1 cellular context compared by ENCODE assay signal in genomic region chr20:44678990-44679611, GRCh38.
TF ChIP-seq lines count a peak whose summit lies in the region.

No MANE protein-coding gene starts in this region.

TF ChIP-seq in K562, 482 proteins besides CTCF, POLR2A, EP300 and RAD21 (continued from another document and continues in another):
- TF ChIP-seq, protein P1, sequence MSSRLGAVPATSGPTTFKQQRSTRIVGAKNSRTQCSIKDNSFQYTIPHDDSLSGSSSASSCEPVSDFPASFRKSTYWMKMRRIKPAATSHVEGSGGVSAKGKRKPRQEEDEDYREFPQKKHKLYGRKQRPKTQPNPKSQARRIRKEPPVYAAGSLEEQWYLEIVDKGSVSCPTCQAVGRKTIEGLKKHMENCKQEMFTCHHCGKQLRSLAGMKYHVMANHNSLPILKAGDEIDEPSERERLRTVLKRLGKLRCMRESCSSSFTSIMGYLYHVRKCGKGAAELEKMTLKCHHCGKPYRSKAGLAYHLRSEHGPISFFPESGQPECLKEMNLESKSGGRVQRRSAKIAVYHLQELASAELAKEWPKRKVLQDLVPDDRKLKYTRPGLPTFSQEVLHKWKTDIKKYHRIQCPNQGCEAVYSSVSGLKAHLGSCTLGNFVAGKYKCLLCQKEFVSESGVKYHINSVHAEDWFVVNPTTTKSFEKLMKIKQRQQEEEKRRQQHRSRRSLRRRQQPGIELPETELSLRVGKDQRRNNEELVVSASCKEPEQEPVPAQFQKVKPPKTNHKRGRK (tag; IDR thresholded peaks at IDR 0.05): no peak
- TF ChIP-seq THRAP3 (IDR thresholded peaks at IDR 0.05; ENCODE audit: borderline replicate concordance): no peak
- no peak for TF ChIP-seq SMARCA5 (IDR thresholded peaks at IDR 0.05)
- TF ChIP-seq, protein P2, sequence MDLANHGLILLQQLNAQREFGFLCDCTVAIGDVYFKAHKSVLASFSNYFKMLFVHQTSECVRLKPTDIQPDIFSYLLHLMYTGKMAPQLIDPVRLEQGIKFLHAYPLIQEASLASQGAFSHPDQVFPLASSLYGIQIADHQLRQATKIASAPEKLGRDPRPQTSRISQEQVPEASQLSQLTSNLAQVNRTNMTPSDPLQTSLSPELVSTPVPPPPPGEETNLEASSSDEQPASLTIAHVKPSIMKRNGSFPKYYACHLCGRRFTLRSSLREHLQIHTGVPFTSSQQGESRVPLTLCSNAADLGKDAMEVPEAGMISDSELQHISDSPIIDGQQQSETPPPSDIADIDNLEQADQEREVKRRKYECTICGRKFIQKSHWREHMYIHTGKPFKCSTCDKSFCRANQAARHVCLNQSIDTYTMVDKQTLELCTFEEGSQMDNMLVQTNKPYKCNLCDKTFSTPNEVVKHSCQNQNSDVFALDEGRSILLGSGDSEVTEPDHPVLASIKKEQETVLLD (IDR thresholded peaks at IDR 0.05): no peak
- TF ChIP-seq, protein P3, sequence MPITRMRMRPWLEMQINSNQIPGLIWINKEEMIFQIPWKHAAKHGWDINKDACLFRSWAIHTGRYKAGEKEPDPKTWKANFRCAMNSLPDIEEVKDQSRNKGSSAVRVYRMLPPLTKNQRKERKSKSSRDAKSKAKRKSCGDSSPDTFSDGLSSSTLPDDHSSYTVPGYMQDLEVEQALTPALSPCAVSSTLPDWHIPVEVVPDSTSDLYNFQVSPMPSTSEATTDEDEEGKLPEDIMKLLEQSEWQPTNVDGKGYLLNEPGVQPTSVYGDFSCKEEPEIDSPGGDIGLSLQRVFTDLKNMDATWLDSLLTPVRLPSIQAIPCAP (CRISPR knock-in tag; IDR thresholded peaks at IDR 0.05; ENCODE audit: borderline replicate concordance): no peak
- TF ChIP-seq SRSF1 (IDR thresholded peaks at IDR 0.05; ENCODE audit: low read depth, low read length): no peak
- peak; percentile 33; the same call in 1 of the 2 replicates for TF ChIP-seq SMAD4 (CRISPR knock-in tag; conservative IDR thresholded peaks at IDR 0.05)
- no peak for TF ChIP-seq TAF15 (IDR thresholded peaks at IDR 0.05; ENCODE audit: low read depth, low read length)
- TF ChIP-seq HNRNPK (IDR thresholded peaks at IDR 0.05; ENCODE audit: low read depth, low read length, poor library complexity, severe bottlenecking): no peak
- no peak for TF ChIP-seq MCM3 (IDR thresholded peaks at IDR 0.05)
- no peak for TF ChIP-seq ZBTB8A (IDR thresholded peaks at IDR 0.05; ENCODE audit: partially characterized antibody)
- 0 out of 2 replicates have a peak, but pooled peaks have one; percentile 38 for TF ChIP-seq CXXC5 (CRISPR knock-in tag; IDR thresholded peaks at IDR 0.05)
- TF ChIP-seq FOXM1 (IDR thresholded peaks at IDR 0.05; ENCODE audit: low read depth): no peak
- TF ChIP-seq FOXM1 (CRISPR knock-in tag; IDR thresholded peaks at IDR 0.05; ENCODE audit: low read depth): no peak
- TF ChIP-seq MAFG (tag; conservative IDR thresholded peaks at IDR 0.05): peak; percentile 37; the same call in 1 of the 2 replicates
- peak; percentile 73 for TF ChIP-seq FOSL1 (tag; conservative IDR thresholded peaks at IDR 0.05)
- no peak for TF ChIP-seq FOXJ3 (CRISPR knock-in tag; IDR thresholded peaks at IDR 0.05)
- peak; percentile 47 for TF ChIP-seq CEBPB (tag; IDR thresholded peaks at IDR 0.05)
- TF ChIP-seq MECOM (CRISPR knock-in tag; IDR thresholded peaks at IDR 0.05): no peak
- TF ChIP-seq RBM25 (IDR thresholded peaks at IDR 0.05; ENCODE audit: low read depth, low read length, severe bottlenecking): peak; percentile 48
- TF ChIP-seq PURB (CRISPR knock-in tag; IDR thresholded peaks at IDR 0.05; ENCODE audit: low read depth): no peak
- TF ChIP-seq GATAD2A (IDR thresholded peaks at IDR 0.05): no peak
- TF ChIP-seq MCM2 (IDR thresholded peaks at IDR 0.05; ENCODE audit: low read depth): no peak
- TF ChIP-seq, protein P4, sequence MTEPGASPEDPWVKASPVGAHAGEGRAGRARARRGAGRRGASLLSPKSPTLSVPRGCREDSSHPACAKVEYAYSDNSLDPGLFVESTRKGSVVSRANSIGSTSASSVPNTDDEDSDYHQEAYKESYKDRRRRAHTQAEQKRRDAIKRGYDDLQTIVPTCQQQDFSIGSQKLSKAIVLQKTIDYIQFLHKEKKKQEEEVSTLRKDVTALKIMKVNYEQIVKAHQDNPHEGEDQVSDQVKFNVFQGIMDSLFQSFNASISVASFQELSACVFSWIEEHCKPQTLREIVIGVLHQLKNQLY (CRISPR knock-in tag; conservative IDR thresholded peaks at IDR 0.05): no peak
- no peak for TF ChIP-seq PHF20 (IDR thresholded peaks at IDR 0.05; ENCODE audit: partially characterized antibody)
- peak; percentile 20; the same call in 1 of the 2 replicates for TF ChIP-seq TAL1 (IDR thresholded peaks at IDR 0.05)
- TF ChIP-seq HNRNPH1 (optimal IDR thresholded peaks at IDR 0.05; ENCODE audit: low read depth, low read length): no peak
- TF ChIP-seq, protein P5, sequence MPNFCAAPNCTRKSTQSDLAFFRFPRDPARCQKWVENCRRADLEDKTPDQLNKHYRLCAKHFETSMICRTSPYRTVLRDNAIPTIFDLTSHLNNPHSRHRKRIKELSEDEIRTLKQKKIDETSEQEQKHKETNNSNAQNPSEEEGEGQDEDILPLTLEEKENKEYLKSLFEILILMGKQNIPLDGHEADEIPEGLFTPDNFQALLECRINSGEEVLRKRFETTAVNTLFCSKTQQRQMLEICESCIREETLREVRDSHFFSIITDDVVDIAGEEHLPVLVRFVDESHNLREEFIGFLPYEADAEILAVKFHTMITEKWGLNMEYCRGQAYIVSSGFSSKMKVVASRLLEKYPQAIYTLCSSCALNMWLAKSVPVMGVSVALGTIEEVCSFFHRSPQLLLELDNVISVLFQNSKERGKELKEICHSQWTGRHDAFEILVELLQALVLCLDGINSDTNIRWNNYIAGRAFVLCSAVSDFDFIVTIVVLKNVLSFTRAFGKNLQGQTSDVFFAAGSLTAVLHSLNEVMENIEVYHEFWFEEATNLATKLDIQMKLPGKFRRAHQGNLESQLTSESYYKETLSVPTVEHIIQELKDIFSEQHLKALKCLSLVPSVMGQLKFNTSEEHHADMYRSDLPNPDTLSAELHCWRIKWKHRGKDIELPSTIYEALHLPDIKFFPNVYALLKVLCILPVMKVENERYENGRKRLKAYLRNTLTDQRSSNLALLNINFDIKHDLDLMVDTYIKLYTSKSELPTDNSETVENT (CRISPR knock-in tag; IDR thresholded peaks at IDR 0.05): no peak
- no peak for TF ChIP-seq NR1H2 (CRISPR knock-in tag; IDR thresholded peaks at IDR 0.05)
- no peak for TF ChIP-seq PRPF4 (IDR thresholded peaks at IDR 0.05; ENCODE audit: insufficient read depth, low read depth, low read length, poor library complexity, severe bottlenecking)
- TF ChIP-seq HLTF (IDR thresholded peaks at IDR 0.05): no peak
- no peak for TF ChIP-seq YY1 (IDR thresholded peaks at IDR 0.05; ENCODE audit: borderline replicate concordance in 1 of 3, control insufficient read depth in 1 of 3, extremely low read depth in 1 of 3, insufficient read depth in 3 of 3, insufficient read length in 1 of 3, insufficient replicate concordance in 2 of 3, low read depth in 1 of 3, low read length in 2 of 3)
- peak; percentile 25; the same call in 1 of the 2 replicates for TF ChIP-seq TCF3 (CRISPR knock-in tag; IDR thresholded peaks at IDR 0.05)
- TF ChIP-seq HMBOX1 (IDR thresholded peaks at IDR 0.05): no peak
- no peak for TF ChIP-seq EWSR1 (IDR thresholded peaks at IDR 0.05; ENCODE audit: borderline replicate concordance, low read depth, partially characterized antibody)
- TF ChIP-seq BRD4 (IDR thresholded peaks at IDR 0.05): no peak
- TF ChIP-seq ZBTB5 (IDR thresholded peaks at IDR 0.05): no peak
- TF ChIP-seq NCOA2 (IDR thresholded peaks at IDR 0.05; ENCODE audit: partially characterized antibody in 2 of 2): no peak
- no peak for TF ChIP-seq ZNF316 (IDR thresholded peaks at IDR 0.05)
- TF ChIP-seq KDM5B (IDR thresholded peaks at IDR 0.05; ENCODE audit: insufficient replicate concordance, low read depth, low read length): no peak
- no peak for TF ChIP-seq ZNF175 (CRISPR knock-in tag; IDR thresholded peaks at IDR 0.05; ENCODE audit: low read depth)
- no peak for TF ChIP-seq ZNF699 (CRISPR knock-in tag; IDR thresholded peaks at IDR 0.05; ENCODE audit: insufficient replicate concordance)
- no peak for TF ChIP-seq ZNF57 (CRISPR knock-in tag; IDR thresholded peaks at IDR 0.05)
- TF ChIP-seq CBX1 (IDR thresholded peaks at IDR 0.05; ENCODE audit: low read depth): no peak
- TF ChIP-seq MAFF (IDR thresholded peaks at IDR 0.05; ENCODE audit: low read length): no peak
- no peak for TF ChIP-seq TARDBP (IDR thresholded peaks at IDR 0.05)
- TF ChIP-seq NCOA4 (IDR thresholded peaks at IDR 0.05; ENCODE audit: partially characterized antibody): no peak
- no peak for TF ChIP-seq MXD1 (CRISPR knock-in tag; IDR thresholded peaks at IDR 0.05; ENCODE audit: borderline replicate concordance, poor library complexity, severe bottlenecking)
- peak; percentile 31; the same call in 1 of the 2 replicates for TF ChIP-seq RNF2 (IDR thresholded peaks at IDR 0.05)
- peak; percentile 63 for TF ChIP-seq CBFA2T3 (IDR thresholded peaks at IDR 0.05)
- no peak for TF ChIP-seq E2F8 (IDR thresholded peaks at IDR 0.05; ENCODE audit: low read depth, partially characterized antibody)
- TF ChIP-seq ZBTB11 (CRISPR knock-in tag; IDR thresholded peaks at IDR 0.05): no peak
- no peak for TF ChIP-seq NEUROD1 (IDR thresholded peaks at IDR 0.05; ENCODE audit: borderline replicate concordance, low read depth, low read length, partially characterized antibody)
